In the genomic region with DNA sequence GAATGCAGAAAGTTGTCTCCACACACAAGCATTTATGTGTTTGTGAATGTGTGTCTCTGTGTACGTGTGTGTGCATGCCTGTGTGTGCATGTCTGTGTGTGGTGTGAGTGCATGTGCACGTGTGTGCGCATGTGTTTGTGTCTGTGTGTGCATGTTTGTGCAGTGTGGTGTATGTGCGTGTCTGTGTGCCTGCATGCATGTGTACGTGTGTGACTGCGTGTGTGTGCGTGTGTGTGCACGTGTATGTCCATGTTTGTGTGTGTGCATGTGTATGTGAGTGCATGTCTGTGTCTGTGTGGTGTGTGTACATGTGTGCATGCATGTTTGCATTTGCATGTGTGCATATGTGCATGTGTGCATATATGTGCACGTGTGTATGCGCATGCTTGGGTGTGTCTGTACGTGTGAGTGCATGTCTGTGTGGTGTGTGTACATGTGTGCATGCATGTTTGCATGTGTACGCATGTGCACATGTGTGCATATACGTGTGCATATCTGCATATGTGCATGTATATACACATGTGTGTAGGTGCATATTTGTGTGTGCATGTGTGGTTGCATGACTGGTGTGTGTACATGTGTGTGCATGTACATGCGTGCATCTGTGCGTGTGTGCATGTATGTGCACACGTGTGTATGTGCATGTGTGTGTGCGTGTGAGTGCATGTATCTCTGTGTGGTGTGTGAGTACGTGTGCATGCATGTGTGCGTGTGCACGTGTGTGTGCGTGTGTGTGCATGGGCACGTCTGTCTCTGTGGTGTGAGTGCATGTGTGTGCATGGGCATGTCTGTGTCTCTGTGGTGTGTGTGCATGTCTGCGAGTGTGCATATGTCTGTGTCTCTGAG, we compare ENCODE assay signal across 21 cellular contexts. TPM values are rescaled to one million over a fixed set of nuclear protein-coding genes. Genes with fewer than 3 reads are reported as not detected.
DNase-seq lines count a peak whose midpoint lies in the region; ATAC-seq, FAIRE-seq and TF ChIP-seq lines count a peak whose summit lies in the region.
"Had no signal": no experiment of that assay in that cellular context is flagged by ENCODE, and none has a peak within 500 bp of the region (broad histone marks: within the 10 kb centered on the region; RNA-seq: fewer than 3 reads in every experiment).

No MANE protein-coding gene starts in this region.

- DNase-seq in activated naive CD8-positive, alpha-beta T cell treated with anti-CD3 and anti-CD28 coated beads, Interleukin-2, amount 10 ng/mL, durations not matched to agents 7 days and 5 days = no peak
- DNase-seq in activated naive CD8-positive, alpha-beta T cell treated with anti-CD3 and anti-CD28 coated beads for 36 hours = no peak
- DNase-seq in H1 (ENCODE audit: low read depth in 1 of 2, low spot score in 2 of 2) (no peak), neural progenitor cell (ENCODE audit: low spot score) (no peak), T-helper 17 cell (no peak), AG08396 (ENCODE audit: low spot score) (no peak)
- no peak for DNase-seq in activated naive CD4-positive, alpha-beta T cell treated with anti-CD3 and anti-CD28 coated beads for 36 hours
- DNase-seq: 8988T, AML-193, C1 segment of cervical spinal cord, Calu3, DMS153, Kasumi-1, NCI-H1694, NCI-H2081 treated with DMSO at 0.1 percent for 48 hours, NCI-H2171 treated with DMSO at 0.1 percent for 48 hours, NCI-H446, NCI-H526 had no signal

- no peak overlapping the region for H3K14ac ChIP-seq in H1 (ENCODE audit: insufficient read length)

- peaks cover 9 to 10% of the 10 kb centered on the region in 2 experiments; a peak in 3 of 4 replicates for H3K9me3 ChIP-seq in H1 (ENCODE audit: insufficient read depth in 2 of 2, low read depth in 1 of 2, low read length in 1 of 2)
- H3K9me3 ChIP-seq in neural progenitor cell (ENCODE audit: low read depth) = no peaks in the 10 kb centered on the region
- H3K9me3 ChIP-seq in T-helper 17 cell (ENCODE audit: control insufficient read depth, low read length, poor library complexity, severe bottlenecking) = no peaks in the 10 kb centered on the region

- peaks cover 6% of the 10 kb centered on the region for H3K27me3 Mint-ChIP-seq in activated naive CD8-positive, alpha-beta T cell treated with anti-CD3 and anti-CD28 coated beads, Interleukin-2, amount 10 ng/mL, durations not matched to agents 7 days and 5 days
- peaks cover 7% of the 10 kb centered on the region for H3K27me3 Mint-ChIP-seq in activated naive CD8-positive, alpha-beta T cell treated with anti-CD3 and anti-CD28 coated beads for 36 hours
- H3K27me3 Mint-ChIP-seq in neural progenitor cell (ENCODE audit: insufficient read depth, low read depth) = peaks cover 19% of the 10 kb centered on the region
- peaks cover 12% of the 10 kb centered on the region for H3K27me3 Mint-ChIP-seq in T-helper 17 cell
- no peaks in the 10 kb centered on the region for H3K27me3 Mint-ChIP-seq in activated naive CD4-positive, alpha-beta T cell treated with anti-CD3 and anti-CD28 coated beads for 36 hours (ENCODE audit: low read depth)

- no peaks in the 10 kb centered on the region; a peak in 1 of 8 replicates for H3K36me3 ChIP-seq in H1 (ENCODE audit: control insufficient read depth in 2 of 4, insufficient read depth in 4 of 4, low read length in 3 of 4)
- H3K36me3 ChIP-seq in neural progenitor cell = no peaks in the 10 kb centered on the region

- no peaks in the 10 kb centered on the region for H3K27me3 ChIP-seq in H1 (replicated peaks in 1 of 4; ENCODE audit: control insufficient read depth in 3 of 4, extremely low read depth in 1 of 4, insufficient read depth in 3 of 4, low read length in 3 of 4)
- no peaks in the 10 kb centered on the region for H3K27me3 ChIP-seq in neural progenitor cell

- H3K56ac ChIP-seq in H1 (replicated peaks; ENCODE audit: insufficient read length, low read depth, low read length) = no peak overlapping the region

- H3K18ac ChIP-seq in H1 (ENCODE audit: extremely low read depth, low read length) = no peak overlapping the region

- no peak overlapping the region for H4K5ac ChIP-seq in H1 (ENCODE audit: insufficient read length, low read depth, low read length)

- H2BK12ac ChIP-seq in H1 (ENCODE audit: low read depth, low read length) = peak overlapping the region; percentile 69; the same call in 1 of the 2 replicates

- H4K8ac ChIP-seq in H1 (ENCODE audit: extremely low read depth, insufficient read depth, low read length) = no peak overlapping the region

- no peak for TF ChIP-seq POLR2A in H1 (IDR thresholded peaks at IDR 0.05; ENCODE audit: control extremely low read depth in 1 of 2, low read depth in 2 of 2, low read length in 2 of 2)

- no peak overlapping the region for H3K4me3 ChIP-seq in H1 (ENCODE audit: extremely low read depth in 1 of 4, insufficient read depth in 2 of 4, low read depth in 3 of 4, low read length in 4 of 4)
- no peak overlapping the region for H3K4me3 ChIP-seq in neural progenitor cell

- H3K4me2 ChIP-seq in H1 (ENCODE audit: insufficient read depth in 1 of 2, low read depth in 2 of 2, low read length in 2 of 2) (no peak overlapping the region), neural progenitor cell (no peak overlapping the region)

- no peak for ATAC-seq in activated naive CD8-positive, alpha-beta T cell treated with anti-CD3 and anti-CD28 coated beads, Interleukin-2, amount 10 ng/mL, durations not matched to agents 7 days and 5 days (ENCODE audit: low read depth)
- ATAC-seq in T-helper 17 cell (no peak), GM19351 (IDR thresholded peaks at IDR 0.05; ENCODE audit: unreplicated experiment) (no peak)

- H4K91ac ChIP-seq in H1 (replicated peaks; ENCODE audit: insufficient read length, low read length) = peak overlapping the region; percentile 85

- FAIRE-seq in H1 (lab: Jason Lieb, UNC) = no peak
- FAIRE-seq: G401.6 had no signal

- H2AFZ ChIP-seq in H1 (ENCODE audit: low read length) (no peak overlapping the region), neural progenitor cell (replicated peaks) (no peak overlapping the region)

- H3K27ac ChIP-seq in H1 (ENCODE audit: low read depth, low read length) (no peak overlapping the region), neural progenitor cell (no peak overlapping the region)

- CTCF ChIA-PET in H1 (lab: Charles Lee; ENCODE audit: partially characterized antibody) = interaction anchor here (0.7 to 0.9 kb wide), 4 partner anchors 10 to 120 kb away, joined by 3 read pairs; no protein-coding TSS in a partner anchor
- CTCF ChIA-PET in activated naive CD4-positive, alpha-beta T cell treated with anti-CD3 and anti-CD28 coated beads for 36 hours (lab: Charles Lee) = interaction anchor here (0.9 kb wide), 1 partner anchor 9 kb away, joined by 3 read pairs; no protein-coding TSS in a partner anchor

- 88% methylated on average over 23 of the region's 23 CpGs; no CpG with 5 or more reads in 1 of the 2 experiments for WGBS in H1 (ENCODE audit: extremely low coverage in 1 of 2, insufficient coverage in 1 of 2, insufficient read length in 1 of 2, insufficient replicate concordance in 2 of 2, low coverage in 1 of 2, low lambda C conversion rate in 2 of 2, missing lambda C conversion rate in 1 of 2), 2 experiments

- H3K9me3 Mint-ChIP-seq in activated naive CD8-positive, alpha-beta T cell treated with anti-CD3 and anti-CD28 coated beads, Interleukin-2, amount 10 ng/mL, durations not matched to agents 7 days and 5 days = peaks cover 11% of the 10 kb centered on the region
- no peaks in the 10 kb centered on the region for H3K9me3 Mint-ChIP-seq in activated naive CD8-positive, alpha-beta T cell treated with anti-CD3 and anti-CD28 coated beads for 36 hours
- peaks cover 13% of the 10 kb centered on the region for H3K9me3 Mint-ChIP-seq in neural progenitor cell
- H3K9me3 Mint-ChIP-seq in activated naive CD4-positive, alpha-beta T cell treated with anti-CD3 and anti-CD28 coated beads for 36 hours = peaks cover 8% of the 10 kb centered on the region

- no peak for TF ChIP-seq RAD21 in H1 (IDR thresholded peaks at IDR 0.05 in 1 of 2, conservative IDR thresholded peaks at IDR 0.05 in 1 of 2; ENCODE audit: low read depth in 2 of 2, low read length in 2 of 2)

- TF ChIP-seq CTCF in H1 (IDR thresholded peaks at IDR 0.05; ENCODE audit: control extremely low read depth in 1 of 3, insufficient read depth in 1 of 3, low read depth in 1 of 3, low read length in 3 of 3) = no peak
- TF ChIP-seq CTCF in neural progenitor cell (IDR thresholded peaks at IDR 0.05) = no peak

- peak overlapping the region; percentile 96 for H3K4ac ChIP-seq in H1 (replicated peaks; ENCODE audit: insufficient read length, low read depth, low read length)

- TF ChIP-seq EP300 in H1 (IDR thresholded peaks at IDR 0.05; ENCODE audit: borderline replicate concordance in 1 of 2, low read depth in 2 of 2, low read length in 2 of 2) = no peak

- H2BK20ac ChIP-seq in H1 (ENCODE audit: low read length) = no peak overlapping the region

- H3K4me3 Mint-ChIP-seq in activated naive CD8-positive, alpha-beta T cell treated with anti-CD3 and anti-CD28 coated beads, Interleukin-2, amount 10 ng/mL, durations not matched to agents 7 days and 5 days = no peak overlapping the region
- no peak overlapping the region for H3K4me3 Mint-ChIP-seq in activated naive CD8-positive, alpha-beta T cell treated with anti-CD3 and anti-CD28 coated beads for 36 hours
- H3K4me3 Mint-ChIP-seq in neural progenitor cell (peak overlapping the region; percentile 67), T-helper 17 cell (no peak overlapping the region)
- H3K4me3 Mint-ChIP-seq in activated naive CD4-positive, alpha-beta T cell treated with anti-CD3 and anti-CD28 coated beads for 36 hours = no peak overlapping the region

- H3K23ac ChIP-seq in H1 (ENCODE audit: insufficient read length) = peak overlapping the region; percentile 98

- H3K4me1 ChIP-seq in H1 (replicated peaks in 1 of 4; ENCODE audit: control insufficient read depth in 3 of 4, insufficient read depth in 4 of 4, low read length in 3 of 4) = 0 out of 7 replicates have a peak, but pooled peaks cover 0 to 2% (median 0%) of the 10 kb centered on the region in 4 experiments
- no peaks in the 10 kb centered on the region for H3K4me1 ChIP-seq in neural progenitor cell

- H3K36me3 Mint-ChIP-seq in activated naive CD8-positive, alpha-beta T cell treated with anti-CD3 and anti-CD28 coated beads, Interleukin-2, amount 10 ng/mL, durations not matched to agents 7 days and 5 days = no peaks in the 10 kb centered on the region
- no peaks in the 10 kb centered on the region for H3K36me3 Mint-ChIP-seq in activated naive CD8-positive, alpha-beta T cell treated with anti-CD3 and anti-CD28 coated beads for 36 hours
- H3K36me3 Mint-ChIP-seq in neural progenitor cell = peaks cover 7% of the 10 kb centered on the region
- H3K36me3 Mint-ChIP-seq in T-helper 17 cell (ENCODE audit: low read depth) = no peaks in the 10 kb centered on the region
- H3K36me3 Mint-ChIP-seq in activated naive CD4-positive, alpha-beta T cell treated with anti-CD3 and anti-CD28 coated beads for 36 hours (ENCODE audit: low read depth) = no peaks in the 10 kb centered on the region
- H3K36me3 Mint-ChIP-seq: CD8-positive, alpha-beta memory T cell had no signal

- intact Hi-C loops in activated naive CD4-positive, alpha-beta T cell treated with anti-CD3 and anti-CD28 coated beads for 36 hours (cut with micrococcal nuclease) = no loop called here

- H3K79me1 ChIP-seq in H1 (ENCODE audit: low read depth, low read length) = no peaks in the 10 kb centered on the region

- 0 out of 2 replicates have a peak, but pooled peaks cover 4% of the 10 kb centered on the region for H3K23me2 ChIP-seq in H1 (ENCODE audit: low read depth, low read length)

- H3F3A ChIP-seq in neural progenitor cell (ENCODE audit: low read depth) = peaks cover 17% of the 10 kb centered on the region

- peak overlapping the region; percentile 96; the same call in 1 of the 2 replicates for H2AK5ac ChIP-seq in H1 (ENCODE audit: low read depth, low read length)

- POLR2A ChIA-PET in activated naive CD8-positive, alpha-beta T cell treated with anti-CD3 and anti-CD28 coated beads, Interleukin-2, amount 10 ng/mL, durations not matched to agents 7 days and 5 days (lab: Charles Lee) = no interaction called here
- POLR2A ChIA-PET in H1 (lab: Charles Lee; ENCODE audit: partially characterized antibody) = no interaction called here

- peaks cover 0 to 7% of the 10 kb centered on the region in 2 experiments for H4K20me1 ChIP-seq in H1 (replicated peaks in 1 of 2; ENCODE audit: control insufficient read depth in 1 of 2, insufficient read depth in 2 of 2, low read length in 2 of 2)
- H4K20me1 ChIP-seq in neural progenitor cell (ENCODE audit: low read depth) = no peaks in the 10 kb centered on the region

- H2BK5ac ChIP-seq in H1 (ENCODE audit: low read depth, low read length) = peak overlapping the region; percentile 29; the same call in 1 of the 2 replicates

- H3K9ac ChIP-seq in H1 (replicated peaks in 1 of 4; ENCODE audit: extremely low read depth in 1 of 4, low read depth in 3 of 4, low read length in 3 of 4) (peak overlapping the region in 1 of 4 experiments; percentile 32; a peak in 1 of 7 replicates), neural progenitor cell (no peak overlapping the region)

- peak overlapping the region; percentile 64 for H2BK120ac ChIP-seq in H1 (replicated peaks; ENCODE audit: low read depth, low read length)

- peak overlapping the region; percentile 95 for H2BK15ac ChIP-seq in H1 (ENCODE audit: low read length)

- H3K27ac Mint-ChIP-seq in activated naive CD8-positive, alpha-beta T cell treated with anti-CD3 and anti-CD28 coated beads, Interleukin-2, amount 10 ng/mL, durations not matched to agents 7 days and 5 days = peak overlapping the region; percentile 13
- no peak overlapping the region for H3K27ac Mint-ChIP-seq in activated naive CD8-positive, alpha-beta T cell treated with anti-CD3 and anti-CD28 coated beads for 36 hours
- H3K27ac Mint-ChIP-seq in neural progenitor cell = peak overlapping the region; percentile 35
- no peak overlapping the region for H3K27ac Mint-ChIP-seq in T-helper 17 cell
- H3K27ac Mint-ChIP-seq in activated naive CD4-positive, alpha-beta T cell treated with anti-CD3 and anti-CD28 coated beads for 36 hours = no peak overlapping the region

- H3K79me2 ChIP-seq in H1 (ENCODE audit: control insufficient read depth in 1 of 2, insufficient read depth in 2 of 2, low read length in 2 of 2) (no peaks in the 10 kb centered on the region), neural progenitor cell (ENCODE audit: low read depth) (no peaks in the 10 kb centered on the region)

- H3K4me1 Mint-ChIP-seq in activated naive CD8-positive, alpha-beta T cell treated with anti-CD3 and anti-CD28 coated beads, Interleukin-2, amount 10 ng/mL, durations not matched to agents 7 days and 5 days = peaks cover 2% of the 10 kb centered on the region
- no peaks in the 10 kb centered on the region for H3K4me1 Mint-ChIP-seq in activated naive CD8-positive, alpha-beta T cell treated with anti-CD3 and anti-CD28 coated beads for 36 hours
- peaks cover 11% of the 10 kb centered on the region for H3K4me1 Mint-ChIP-seq in neural progenitor cell
- no peaks in the 10 kb centered on the region for H3K4me1 Mint-ChIP-seq in T-helper 17 cell
- H3K4me1 Mint-ChIP-seq in activated naive CD4-positive, alpha-beta T cell treated with anti-CD3 and anti-CD28 coated beads for 36 hours (ENCODE audit: low read depth) = no peaks in the 10 kb centered on the region
- H3K4me1 Mint-ChIP-seq: CD8-positive, alpha-beta memory T cell had no signal

RNA-seq across cellular contexts. Expression of a gene that starts 8.2 kb away (rescaled TPM):
- total RNA-seq in activated naive CD8-positive, alpha-beta T cell treated with anti-CD3 and anti-CD28 coated beads, Interleukin-2, amount 10 ng/mL, durations not matched to agents 7 days and 5 days = 1 to 10 TPM; 1.4 to 1.6 TPM
- 1 to 10 TPM; 1.1 to 1.2 TPM for total RNA-seq in activated naive CD8-positive, alpha-beta T cell treated with anti-CD3 and anti-CD28 coated beads for 36 hours
- total RNA-seq in H1 (2021; fragmentation: NEBNext Ultra II Directional; extraction: Animal tissue kit (Norgen Biotek cat#: 25700)) = 2.7 and 4.4 TPM in 2 replicates
- 3.4 and 5.0 TPM in 2 replicates for polyA plus RNA-seq in H1 (2011; rRNA removed)
- polyA plus RNA-seq in H1 (2011; cell fraction: cytosol; rRNA removed) = 4.2 TPM
- 7.2 TPM for polyA plus RNA-seq in H1 (2011; cell fraction: nucleus; rRNA removed)
- polyA plus RNA-seq in H1 (2012, experiment 1 of 2) = 3.0 to 4.2 TPM (median 3.7 TPM) in 4 replicates
- 1.4 TPM for polyA plus RNA-seq in H1 (2012, experiment 2 of 2)
- polyA plus RNA-seq in H1 (2013, experiment 1 of 2) = 1.6 TPM
- polyA plus RNA-seq in H1 (2013, experiment 2 of 2) = 2.3 TPM
- 0.50 and 1.6 TPM in 2 replicates for polyA minus RNA-seq in H1 (2011; rRNA and poly(A)+ RNA removed)
- 2.0 TPM for polyA minus RNA-seq in H1 (2011; cell fraction: cytosol; rRNA and poly(A)+ RNA removed)
- polyA minus RNA-seq in H1 (2011; cell fraction: nucleus; rRNA and poly(A)+ RNA removed) = 2.2 TPM
- 0.26 and 1.8 TPM in 2 replicates for total RNA-seq in neural progenitor cell (ENCODE audit: low replicate concordance)
- total RNA-seq in T-helper 17 cell = 1 to 10 TPM in 1 of 2 donors, under 1 TPM in 1; 0.86 to 1.4 TPM
- 1 to 10 TPM; 1.1 TPM for total RNA-seq in activated naive CD4-positive, alpha-beta T cell treated with anti-CD3 and anti-CD28 coated beads for 36 hours
- total RNA-seq: Calu3 had no signal
- polyA plus RNA-seq: CD8-positive, alpha-beta memory T cell had no signal

Comparison
In these comparisons a context has a peak if more than half of its experiments do, and no peak if none do; other contexts are left out.
1. H3K27ac Mint-ChIP-seq: peak in activated naive CD8-positive, alpha-beta T cell treated with anti-CD3 and anti-CD28 coated beads, Interleukin-2, amount 10 ng/mL, durations not matched to agents 7 days and 5 days (single experiment) and neural progenitor cell (single experiment); none in activated naive CD8-positive, alpha-beta T cell treated with anti-CD3 and anti-CD28 coated beads for 36 hours (single experiment), T-helper 17 cell (single experiment) and activated naive CD4-positive, alpha-beta T cell treated with anti-CD3 and anti-CD28 coated beads for 36 hours (single experiment).